ENCODE assay signal across 11 cellular contexts in the genomic region with DNA sequence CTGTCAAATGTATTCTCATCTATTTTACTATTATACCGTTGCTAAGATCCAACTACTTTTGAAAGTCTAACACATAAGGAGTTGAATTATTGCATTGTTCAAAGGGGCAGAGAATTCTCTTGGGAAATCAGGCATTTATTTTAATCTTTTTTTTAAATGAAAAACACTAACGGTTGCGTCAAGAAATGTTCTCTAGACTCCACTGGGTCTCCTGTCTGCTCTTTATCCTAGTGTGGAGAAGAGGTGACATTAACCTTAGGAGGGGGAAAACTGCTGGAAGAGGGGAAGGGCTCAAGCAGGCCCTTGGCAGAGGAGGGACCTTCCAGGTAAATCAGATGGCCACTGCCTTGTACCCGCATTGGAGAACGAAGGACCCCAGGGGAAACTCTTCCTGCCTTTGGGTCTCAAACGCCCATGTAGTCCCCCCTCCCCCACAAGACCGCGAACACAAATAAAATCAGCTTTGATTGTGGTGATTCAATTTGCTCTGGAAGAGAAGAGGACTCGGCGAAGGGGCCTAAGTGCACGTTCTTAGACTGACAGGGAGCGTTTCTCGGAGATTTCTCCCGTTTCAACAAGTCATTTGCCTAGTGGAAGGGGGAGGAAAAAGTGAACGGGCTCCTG. TPM values are rescaled to one million over a fixed set of nuclear protein-coding genes. Genes with fewer than 3 reads are reported as not detected.
A peak's percentile ranks its signal among the peaks of the same experiment; 100 is the strongest.
DNase-seq lines count a peak whose midpoint lies in the region; ATAC-seq, FAIRE-seq and TF ChIP-seq lines count a peak whose summit lies in the region.
"Had no signal": no experiment of that assay in that cellular context is flagged by ENCODE, and none has a peak within 500 bp of the region (broad histone marks: within the 10 kb centered on the region; RNA-seq: fewer than 3 reads in every experiment).

No MANE protein-coding gene starts in this region.

- H3K27ac ChIP-seq in HUES64 (ENCODE audit: low read depth, low read length) (no peak overlapping the region), ectodermal cell (ENCODE audit: insufficient read depth, low read depth, low read length, poor library complexity, severe bottlenecking) (no peak overlapping the region), left lung (peak overlapping the region; percentile 70 to 77)
- H3K27ac ChIP-seq: foreskin keratinocyte had no signal

- FAIRE-seq in H54 (lab: Jason Lieb, UNC): no peak

- peak overlapping the region; percentile 76 for H3K4me3 ChIP-seq in HUES64 (ENCODE audit: low read length)
- H3K4me3 ChIP-seq in ectodermal cell (ENCODE audit: insufficient read depth, low read depth, low read length): peak overlapping the region; percentile 76
- peak overlapping the region in 1 of 2 donors; percentile 60 for H3K4me3 ChIP-seq in left lung

- H3K36me3 ChIP-seq in HUES64 (ENCODE audit: insufficient read depth, low read length) (no peaks in the 10 kb centered on the region), ectodermal cell (ENCODE audit: control insufficient read depth, insufficient read depth, low read length) (no peaks in the 10 kb centered on the region), left lung (no peaks in the 10 kb centered on the region)

- no peak for TF ChIP-seq CTCF in left lung (IDR thresholded peaks at IDR 0.05)

- H3K27me3 ChIP-seq in HUES64 (ENCODE audit: insufficient read depth, low read length) (peaks cover 62% of the 10 kb centered on the region), ectodermal cell (ENCODE audit: control insufficient read depth, insufficient read depth, low read length, poor library complexity, severe bottlenecking) (peaks cover 30% of the 10 kb centered on the region), left lung (peaks cover 0 to 53% of the 10 kb centered on the region in 2 donors)

- intact Hi-C loops in left lung (cut with DNase I): no loop called here

- H3K4me1 Mint-ChIP-seq in stimulated activated naive B cell treated with anti-CD40 and anti-IgM and Interleukin-4, amounts not matched to agents 10 μg/mL and 1 μg/mL and 100 μg/mL, for 72 hours: peaks cover 25 to 35% of the 10 kb centered on the region in 2 donors

- TF ChIP-seq POLR2A in H54 (IDR thresholded peaks at IDR 0.05; ENCODE audit: low read depth, low read length): no peak

- DNase-seq in left lung: no peak
- no peak for DNase-seq in stimulated activated naive B cell treated with anti-CD40 and anti-IgM and Interleukin-4, amounts not matched to agents 10 μg/mL and 1 μg/mL and 100 μg/mL, for 72 hours
- no peak for DNase-seq in middle frontal gyrus (ENCODE audit: extremely low spot score, low spot score)
- no peak for DNase-seq in H54 (ENCODE audit: insufficient read length, low spot score)
- DNase-seq in pons (ENCODE audit: low spot score): no peak
- DNase-seq: foreskin keratinocyte, NCI-H1105 had no signal

- H3K4me1 ChIP-seq in HUES64 (ENCODE audit: insufficient read depth, low read length) (peaks cover 26% of the 10 kb centered on the region), ectodermal cell (ENCODE audit: control insufficient read depth, insufficient read depth, low read length) (peaks cover 7% of the 10 kb centered on the region), left lung (peaks cover 14 to 24% of the 10 kb centered on the region in 2 donors)

- WGBS in HUES64: 21% methylated on average over 13 of the region's 15 CpGs
- WGBS in ectodermal cell, 2 experiments: 26 to 27% methylated on average over 14 to 15 of the region's 15 CpGs

- H3K9ac ChIP-seq in HUES64 (ENCODE audit: low read depth, low read length): peak overlapping the region; percentile 68

- peaks cover 20 to 22% of the 10 kb centered on the region in 2 donors for H3K27me3 Mint-ChIP-seq in stimulated activated naive B cell treated with anti-CD40 and anti-IgM and Interleukin-4, amounts not matched to agents 10 μg/mL and 1 μg/mL and 100 μg/mL, for 72 hours

- H3K27ac Mint-ChIP-seq in stimulated activated naive B cell treated with anti-CD40 and anti-IgM and Interleukin-4, amounts not matched to agents 10 μg/mL and 1 μg/mL and 100 μg/mL, for 72 hours: peak overlapping the region; percentile 77
- H3K27ac Mint-ChIP-seq: activated naive CD8-positive, alpha-beta T cell had no signal

- no peaks in the 10 kb centered on the region for H3K36me3 Mint-ChIP-seq in stimulated activated naive B cell treated with anti-CD40 and anti-IgM and Interleukin-4, amounts not matched to agents 10 μg/mL and 1 μg/mL and 100 μg/mL, for 72 hours
- H3K36me3 Mint-ChIP-seq: activated naive CD8-positive, alpha-beta T cell had no signal

- H3K9me3 Mint-ChIP-seq in stimulated activated naive B cell treated with anti-CD40 and anti-IgM and Interleukin-4, amounts not matched to agents 10 μg/mL and 1 μg/mL and 100 μg/mL, for 72 hours: no peaks in the 10 kb centered on the region

- peak overlapping the region; percentile 81 to 82 for H3K4me3 Mint-ChIP-seq in stimulated activated naive B cell treated with anti-CD40 and anti-IgM and Interleukin-4, amounts not matched to agents 10 μg/mL and 1 μg/mL and 100 μg/mL, for 72 hours
- H3K4me3 Mint-ChIP-seq: activated naive CD8-positive, alpha-beta T cell had no signal

- no peaks in the 10 kb centered on the region for H3K9me3 ChIP-seq in HUES64 (ENCODE audit: insufficient read depth, low read depth, low read length)
- no peaks in the 10 kb centered on the region for H3K9me3 ChIP-seq in ectodermal cell (ENCODE audit: control insufficient read depth, low read length)
- no peaks in the 10 kb centered on the region for H3K9me3 ChIP-seq in left lung

- ATAC-seq in left lung (no peak), GM21723 (IDR thresholded peaks at IDR 0.05; ENCODE audit: unreplicated experiment) (no peak)
- no peak for ATAC-seq in stimulated activated naive B cell treated with anti-CD40 and anti-IgM and Interleukin-4, amounts not matched to agents 10 μg/mL and 1 μg/mL and 100 μg/mL, for 72 hours (replicated peaks)

RNA-seq across cellular contexts. Expression of a gene that starts 1.1 kb away (rescaled TPM):
- polyA plus RNA-seq in HUES64 (2013, experiment 1 of 2): 16.6 TPM
- 16.7 TPM for polyA plus RNA-seq in HUES64 (2013, experiment 2 of 2)
- polyA plus RNA-seq in ectodermal cell (2013, experiment 1 of 4): 107 TPM
- 111 TPM for polyA plus RNA-seq in ectodermal cell (2013, experiment 2 of 4)
- polyA plus RNA-seq in ectodermal cell (2013, experiment 3 of 4): 87.7 TPM
- polyA plus RNA-seq in ectodermal cell (2013, experiment 4 of 4): 101 TPM
- 10 to 100 TPM; 27.6 to 49.0 TPM for total RNA-seq in left lung

Comparison
In these comparisons a context has a peak if more than half of its experiments do, and no peak if none do; other contexts are left out.
1. H3K27ac ChIP-seq: peak in left lung (2 of 2); none in HUES64 (single experiment) and ectodermal cell (single experiment).